Comparison of ENCODE assay signal across 1 cellular context in the genomic region with DNA sequence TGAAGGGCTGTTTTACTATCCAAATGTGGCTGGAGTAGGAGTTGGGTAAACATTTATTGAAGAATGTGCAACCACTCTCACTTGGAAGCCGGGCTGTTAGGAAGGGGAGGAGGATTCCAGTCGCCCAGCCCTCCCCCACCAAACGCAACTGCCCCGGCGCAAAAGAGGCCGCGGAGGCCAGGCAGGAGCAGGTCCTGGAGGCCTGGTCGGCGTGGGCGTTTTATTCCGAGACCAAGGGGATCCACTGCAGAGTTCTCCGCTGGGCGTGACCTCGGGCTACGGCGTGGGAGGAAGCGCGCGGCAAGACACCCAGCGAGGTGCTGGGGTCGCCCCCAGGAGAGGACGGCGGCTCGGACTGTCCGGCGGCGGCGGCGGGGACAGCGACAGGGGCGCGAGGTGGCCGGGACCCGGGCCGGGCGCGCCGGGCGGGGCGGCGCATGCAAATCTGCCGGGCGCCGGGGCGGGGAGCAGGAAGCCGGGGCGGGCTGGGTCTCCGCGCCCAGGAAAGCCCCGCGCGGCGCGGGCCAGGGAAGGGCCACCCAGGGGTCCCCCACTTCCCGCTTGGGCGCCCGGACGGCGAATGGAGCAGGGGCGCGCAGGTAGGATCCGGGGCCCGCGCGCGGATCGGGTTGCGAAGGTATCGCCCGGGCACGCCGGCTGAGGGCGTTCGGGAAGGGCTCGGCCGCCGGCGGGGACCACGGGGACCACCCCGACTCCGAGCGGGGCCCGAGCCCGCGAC.
TF ChIP-seq lines count a peak whose summit lies in the region.

A gene (plus strand): TSS at position 553 of the 739 bp plus-strand sequence. CDS start 26,230 bp downstream, outside the sequence.

TF ChIP-seq in HepG2, 621 proteins besides CTCF, POLR2A, EP300 and RAD21 (continued from another document and continues in another):
- TF ChIP-seq, protein P1, sequence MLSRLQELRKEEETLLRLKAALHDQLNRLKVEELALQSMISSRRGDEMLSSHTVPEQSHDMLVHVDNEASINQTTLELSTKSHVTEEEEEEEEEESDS (CRISPR knock-in tag; IDR thresholded peaks at IDR 0.05; ENCODE audit: borderline replicate concordance), result no peak
- TF ChIP-seq, protein P2, sequence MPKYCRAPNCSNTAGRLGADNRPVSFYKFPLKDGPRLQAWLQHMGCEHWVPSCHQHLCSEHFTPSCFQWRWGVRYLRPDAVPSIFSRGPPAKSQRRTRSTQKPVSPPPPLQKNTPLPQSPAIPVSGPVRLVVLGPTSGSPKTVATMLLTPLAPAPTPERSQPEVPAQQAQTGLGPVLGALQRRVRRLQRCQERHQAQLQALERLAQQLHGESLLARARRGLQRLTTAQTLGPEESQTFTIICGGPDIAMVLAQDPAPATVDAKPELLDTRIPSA (CRISPR knock-in tag; IDR thresholded peaks at IDR 0.05; ENCODE audit: borderline replicate concordance), result peak; percentile 64; the same call in 1 of the 2 replicates
- TF ChIP-seq ZNF773 (CRISPR knock-in tag; IDR thresholded peaks at IDR 0.05; ENCODE audit: borderline replicate concordance) (no peak), HMG20B (CRISPR knock-in tag; conservative IDR thresholded peaks at IDR 0.05) (peak; percentile 89), ATF1 (CRISPR knock-in tag; IDR thresholded peaks at IDR 0.05) (no peak), KLF11 (CRISPR knock-in tag; IDR thresholded peaks at IDR 0.05) (peak; percentile 70; the same call in 1 of the 2 replicates), MAFK (conservative IDR thresholded peaks at IDR 0.05 in 1 of 2, IDR thresholded peaks at IDR 0.05 in 1 of 2; ENCODE audit: low read length in 2 of 2) (no peak), ZNF605 (CRISPR knock-in tag; IDR thresholded peaks at IDR 0.05) (no peak), HNRNPUL1 (IDR thresholded peaks at IDR 0.05; ENCODE audit: low read depth, low read length) (no peak), ZNF782 (CRISPR knock-in tag; IDR thresholded peaks at IDR 0.05; ENCODE audit: borderline replicate concordance) (peak; percentile 29; the same call in 1 of the 2 replicates), ZSCAN21 (CRISPR knock-in tag; IDR thresholded peaks at IDR 0.05; ENCODE audit: borderline replicate concordance) (peak; percentile 62; the same call in 1 of the 2 replicates), TBX2 (CRISPR knock-in tag; IDR thresholded peaks at IDR 0.05; ENCODE audit: borderline replicate concordance) (peak; percentile 78), CAMTA2 (CRISPR knock-in tag; IDR thresholded peaks at IDR 0.05; ENCODE audit: borderline replicate concordance) (peak; percentile 61; the same call in 1 of the 2 replicates), GTF3A (CRISPR knock-in tag; conservative IDR thresholded peaks at IDR 0.05) (no peak), PHB2 (IDR thresholded peaks at IDR 0.05; ENCODE audit: partially characterized antibody) (no peak), RARA (CRISPR knock-in tag; IDR thresholded peaks at IDR 0.05) (peak; percentile 45; the same call in 1 of the 2 replicates), ZNF7 (CRISPR knock-in tag; IDR thresholded peaks at IDR 0.05) (peak; percentile 59; the same call in 1 of the 2 replicates), EZH2 (conservative IDR thresholded peaks at IDR 0.05; ENCODE audit: low read depth, low read length) (no peak), ZNF337 (CRISPR knock-in tag; IDR thresholded peaks at IDR 0.05; ENCODE audit: borderline replicate concordance, low read depth) (no peak), SATB2 (CRISPR knock-in tag; IDR thresholded peaks at IDR 0.05) (no peak), ZNF674 (CRISPR knock-in tag; IDR thresholded peaks at IDR 0.05; ENCODE audit: low read depth) (no peak), ZNF331 (CRISPR knock-in tag; IDR thresholded peaks at IDR 0.05) (peak; percentile 61; the same call in 1 of the 2 replicates), FLYWCH1 (CRISPR knock-in tag; IDR thresholded peaks at IDR 0.05) (no peak), ZNF557 (CRISPR knock-in tag; IDR thresholded peaks at IDR 0.05) (no peak; the same call in 1 of the 2 replicates), ZNF10 (CRISPR knock-in tag; IDR thresholded peaks at IDR 0.05; ENCODE audit: borderline replicate concordance, low read depth) (no peak), RBFOX2 (IDR thresholded peaks at IDR 0.05; ENCODE audit: low read depth, low read length) (peak; percentile 88), GABPA (IDR thresholded peaks at IDR 0.05; ENCODE audit: low read depth, low read length) (no peak), GABPA (CRISPR knock-in tag; IDR thresholded peaks at IDR 0.05; ENCODE audit: low read depth) (0 out of 2 replicates have a peak, but pooled peaks have one; percentile 32), ELF1 (CRISPR knock-in tag; IDR thresholded peaks at IDR 0.05) (no peak; the same call in 1 of the 2 replicates), SKI (IDR thresholded peaks at IDR 0.05; ENCODE audit: partially characterized antibody) (peak; percentile 83), RBM22 (optimal IDR thresholded peaks at IDR 0.05; ENCODE audit: low read length) (no peak), PAX8 (CRISPR knock-in tag; IDR thresholded peaks at IDR 0.05; ENCODE audit: borderline replicate concordance) (no peak), ZMYM2 (CRISPR knock-in tag; IDR thresholded peaks at IDR 0.05) (no peak), TAF1 (CRISPR knock-in tag; IDR thresholded peaks at IDR 0.05) (peak; percentile 90), HNRNPK (IDR thresholded peaks at IDR 0.05; ENCODE audit: low read depth, low read length, poor library complexity, severe bottlenecking) (peak; percentile 18), ARNT2 (CRISPR knock-in tag; IDR thresholded peaks at IDR 0.05; ENCODE audit: low read depth) (peak; percentile 78), MYC (CRISPR knock-in tag; IDR thresholded peaks at IDR 0.05; ENCODE audit: borderline replicate concordance) (peak; percentile 81; the same call in 1 of the 2 replicates), ZKSCAN1 (IDR thresholded peaks at IDR 0.05; ENCODE audit: low read length) (no peak; the same call in 1 of the 2 replicates), ZNF33A (CRISPR knock-in tag; IDR thresholded peaks at IDR 0.05; ENCODE audit: borderline replicate concordance) (no peak), SMARCE1 (IDR thresholded peaks at IDR 0.05; ENCODE audit: borderline replicate concordance) (no peak), ARHGAP35 (CRISPR knock-in tag; IDR thresholded peaks at IDR 0.05; ENCODE audit: borderline replicate concordance) (no peak; the same call in 1 of the 2 replicates)
- TF ChIP-seq, protein P3, sequence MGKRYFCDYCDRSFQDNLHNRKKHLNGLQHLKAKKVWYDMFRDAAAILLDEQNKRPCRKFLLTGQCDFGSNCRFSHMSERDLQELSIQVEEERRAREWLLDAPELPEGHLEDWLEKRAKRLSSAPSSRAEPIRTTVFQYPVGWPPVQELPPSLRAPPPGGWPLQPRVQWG (CRISPR knock-in tag; IDR thresholded peaks at IDR 0.05; ENCODE audit: borderline replicate concordance, low read depth), result no peak
- TF ChIP-seq, protein P4, sequence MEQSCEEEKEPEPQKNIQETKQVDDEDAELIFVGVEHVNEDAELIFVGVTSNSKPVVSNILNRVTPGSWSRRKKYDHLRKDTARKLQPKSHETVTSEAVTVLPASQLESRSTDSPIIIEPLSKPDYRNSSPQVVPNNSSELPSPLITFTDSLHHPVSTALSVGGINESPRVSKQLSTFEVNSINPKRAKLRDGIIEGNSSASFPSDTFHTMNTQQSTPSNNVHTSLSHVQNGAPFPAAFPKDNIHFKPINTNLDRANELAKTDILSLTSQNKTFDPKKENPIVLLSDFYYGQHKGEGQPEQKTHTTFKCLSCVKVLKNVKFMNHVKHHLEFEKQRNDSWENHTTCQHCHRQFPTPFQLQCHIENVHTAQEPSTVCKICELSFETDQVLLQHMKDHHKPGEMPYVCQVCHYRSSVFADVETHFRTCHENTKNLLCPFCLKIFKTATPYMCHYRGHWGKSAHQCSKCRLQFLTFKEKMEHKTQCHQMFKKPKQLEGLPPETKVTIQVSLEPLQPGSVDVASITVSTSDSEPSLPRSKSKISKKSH (CRISPR knock-in tag; IDR thresholded peaks at IDR 0.05; ENCODE audit: borderline replicate concordance), result no peak
- TF ChIP-seq, protein P5, sequence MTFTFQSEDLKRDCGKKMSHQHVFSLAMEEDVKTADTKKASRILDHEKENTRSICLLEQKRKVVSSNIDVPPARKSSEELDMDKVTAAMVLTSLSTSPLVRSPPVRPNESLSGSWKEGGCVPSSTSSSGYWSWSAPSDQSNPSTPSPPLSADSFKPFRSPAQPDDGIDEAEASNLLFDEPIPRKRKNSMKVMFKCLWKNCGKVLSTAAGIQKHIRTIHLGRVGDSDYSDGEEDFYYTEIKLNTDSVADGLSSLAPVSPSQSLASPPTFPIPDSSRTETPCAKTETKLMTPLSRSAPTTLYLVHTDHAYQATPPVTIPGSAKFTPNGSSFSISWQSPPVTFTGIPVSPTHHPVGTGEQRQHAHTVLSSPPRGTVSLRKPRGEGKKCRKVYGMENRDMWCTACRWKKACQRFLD (CRISPR knock-in tag; IDR thresholded peaks at IDR 0.05; ENCODE audit: borderline replicate concordance), result no peak
- TF ChIP-seq, protein P6, sequence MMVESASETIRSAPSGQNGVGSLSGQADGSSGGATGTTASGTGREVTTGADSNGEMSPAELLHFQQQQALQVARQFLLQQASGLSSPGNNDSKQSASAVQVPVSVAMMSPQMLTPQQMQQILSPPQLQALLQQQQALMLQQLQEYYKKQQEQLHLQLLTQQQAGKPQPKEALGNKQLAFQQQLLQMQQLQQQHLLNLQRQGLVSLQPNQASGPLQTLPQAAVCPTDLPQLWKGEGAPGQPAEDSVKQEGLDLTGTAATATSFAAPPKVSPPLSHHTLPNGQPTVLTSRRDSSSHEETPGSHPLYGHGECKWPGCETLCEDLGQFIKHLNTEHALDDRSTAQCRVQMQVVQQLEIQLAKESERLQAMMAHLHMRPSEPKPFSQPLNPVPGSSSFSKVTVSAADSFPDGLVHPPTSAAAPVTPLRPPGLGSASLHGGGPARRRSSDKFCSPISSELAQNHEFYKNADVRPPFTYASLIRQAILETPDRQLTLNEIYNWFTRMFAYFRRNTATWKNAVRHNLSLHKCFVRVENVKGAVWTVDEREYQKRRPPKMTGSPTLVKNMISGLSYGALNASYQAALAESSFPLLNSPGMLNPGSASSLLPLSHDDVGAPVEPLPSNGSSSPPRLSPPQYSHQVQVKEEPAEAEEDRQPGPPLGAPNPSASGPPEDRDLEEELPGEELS (CRISPR knock-in tag; IDR thresholded peaks at IDR 0.05), result peak; percentile 88
- TF ChIP-seq, protein P7, sequence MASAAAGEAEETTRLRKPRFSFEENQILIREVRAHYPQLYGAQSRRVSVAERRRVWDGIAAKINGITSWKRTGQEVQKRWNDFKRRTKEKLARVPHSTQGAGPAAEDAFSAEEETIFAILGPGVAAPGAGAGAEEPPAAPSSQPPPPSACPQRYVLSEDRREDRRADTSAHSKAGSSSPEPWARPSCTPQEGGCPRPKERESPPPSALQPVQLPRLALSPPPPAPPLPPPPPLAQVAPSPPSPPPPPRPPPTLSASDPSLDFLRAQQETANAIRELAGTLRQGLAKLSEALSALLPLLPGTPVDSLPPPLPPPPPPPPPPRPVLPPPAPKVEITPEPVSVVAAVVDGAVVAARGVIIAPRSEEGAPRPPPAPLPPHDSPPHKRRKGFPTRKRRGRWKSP (CRISPR knock-in tag; IDR thresholded peaks at IDR 0.05), result peak; percentile 97
- TF ChIP-seq, protein P8, sequence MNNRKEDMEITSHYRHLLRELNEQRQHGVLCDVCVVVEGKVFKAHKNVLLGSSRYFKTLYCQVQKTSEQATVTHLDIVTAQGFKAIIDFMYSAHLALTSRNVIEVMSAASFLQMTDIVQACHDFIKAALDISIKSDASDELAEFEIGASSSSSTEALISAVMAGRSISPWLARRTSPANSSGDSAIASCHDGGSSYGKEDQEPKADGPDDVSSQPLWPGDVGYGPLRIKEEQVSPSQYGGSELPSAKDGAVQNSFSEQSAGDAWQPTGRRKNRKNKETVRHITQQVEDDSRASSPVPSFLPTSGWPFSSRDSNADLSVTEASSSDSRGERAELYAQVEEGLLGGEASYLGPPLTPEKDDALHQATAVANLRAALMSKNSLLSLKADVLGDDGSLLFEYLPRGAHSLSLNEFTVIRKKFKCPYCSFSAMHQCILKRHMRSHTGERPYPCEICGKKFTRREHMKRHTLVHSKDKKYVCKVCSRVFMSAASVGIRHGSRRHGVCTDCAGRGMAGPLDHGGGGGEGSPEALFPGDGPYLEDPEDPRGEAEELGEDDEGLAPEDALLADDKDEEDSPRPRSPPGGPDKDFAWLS (CRISPR knock-in tag; IDR thresholded peaks at IDR 0.05; ENCODE audit: borderline replicate concordance), result no peak
- TF ChIP-seq, protein P9, sequence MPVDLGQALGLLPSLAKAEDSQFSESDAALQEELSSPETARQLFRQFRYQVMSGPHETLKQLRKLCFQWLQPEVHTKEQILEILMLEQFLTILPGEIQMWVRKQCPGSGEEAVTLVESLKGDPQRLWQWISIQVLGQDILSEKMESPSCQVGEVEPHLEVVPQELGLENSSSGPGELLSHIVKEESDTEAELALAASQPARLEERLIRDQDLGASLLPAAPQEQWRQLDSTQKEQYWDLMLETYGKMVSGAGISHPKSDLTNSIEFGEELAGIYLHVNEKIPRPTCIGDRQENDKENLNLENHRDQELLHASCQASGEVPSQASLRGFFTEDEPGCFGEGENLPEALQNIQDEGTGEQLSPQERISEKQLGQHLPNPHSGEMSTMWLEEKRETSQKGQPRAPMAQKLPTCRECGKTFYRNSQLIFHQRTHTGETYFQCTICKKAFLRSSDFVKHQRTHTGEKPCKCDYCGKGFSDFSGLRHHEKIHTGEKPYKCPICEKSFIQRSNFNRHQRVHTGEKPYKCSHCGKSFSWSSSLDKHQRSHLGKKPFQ (CRISPR knock-in tag; IDR thresholded peaks at IDR 0.05; ENCODE audit: insufficient replicate concordance), result no peak
- TF ChIP-seq, protein P10, sequence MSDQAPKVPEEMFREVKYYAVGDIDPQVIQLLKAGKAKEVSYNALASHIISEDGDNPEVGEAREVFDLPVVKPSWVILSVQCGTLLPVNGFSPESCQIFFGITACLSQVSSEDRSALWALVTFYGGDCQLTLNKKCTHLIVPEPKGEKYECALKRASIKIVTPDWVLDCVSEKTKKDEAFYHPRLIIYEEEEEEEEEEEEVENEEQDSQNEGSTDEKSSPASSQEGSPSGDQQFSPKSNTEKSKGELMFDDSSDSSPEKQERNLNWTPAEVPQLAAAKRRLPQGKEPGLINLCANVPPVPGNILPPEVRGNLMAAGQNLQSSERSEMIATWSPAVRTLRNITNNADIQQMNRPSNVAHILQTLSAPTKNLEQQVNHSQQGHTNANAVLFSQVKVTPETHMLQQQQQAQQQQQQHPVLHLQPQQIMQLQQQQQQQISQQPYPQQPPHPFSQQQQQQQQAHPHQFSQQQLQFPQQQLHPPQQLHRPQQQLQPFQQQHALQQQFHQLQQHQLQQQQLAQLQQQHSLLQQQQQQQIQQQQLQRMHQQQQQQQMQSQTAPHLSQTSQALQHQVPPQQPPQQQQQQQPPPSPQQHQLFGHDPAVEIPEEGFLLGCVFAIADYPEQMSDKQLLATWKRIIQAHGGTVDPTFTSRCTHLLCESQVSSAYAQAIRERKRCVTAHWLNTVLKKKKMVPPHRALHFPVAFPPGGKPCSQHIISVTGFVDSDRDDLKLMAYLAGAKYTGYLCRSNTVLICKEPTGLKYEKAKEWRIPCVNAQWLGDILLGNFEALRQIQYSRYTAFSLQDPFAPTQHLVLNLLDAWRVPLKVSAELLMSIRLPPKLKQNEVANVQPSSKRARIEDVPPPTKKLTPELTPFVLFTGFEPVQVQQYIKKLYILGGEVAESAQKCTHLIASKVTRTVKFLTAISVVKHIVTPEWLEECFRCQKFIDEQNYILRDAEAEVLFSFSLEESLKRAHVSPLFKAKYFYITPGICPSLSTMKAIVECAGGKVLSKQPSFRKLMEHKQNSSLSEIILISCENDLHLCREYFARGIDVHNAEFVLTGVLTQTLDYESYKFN (CRISPR knock-in tag; conservative IDR thresholded peaks at IDR 0.05), result peak; percentile 73
